ENCODE assay signal across 2 cellular contexts in genomic region chr2:201607568-201607967, GRCh38.
A peak's percentile ranks its signal among the peaks of the same experiment; 100 is the strongest.
TF ChIP-seq lines count a peak whose summit lies in the region.

No MANE protein-coding gene starts in this region.

TF ChIP-seq in HepG2, 621 proteins besides CTCF, POLR2A, EP300 and RAD21:
- peak; percentile 47 for TF ChIP-seq ATF7 (IDR thresholded peaks at IDR 0.05)
- no peak for TF ChIP-seq ATF7 (CRISPR knock-in tag; IDR thresholded peaks at IDR 0.05)
- TF ChIP-seq NRL (CRISPR knock-in tag; IDR thresholded peaks at IDR 0.05; ENCODE audit: borderline replicate concordance), result no peak
- no peak for TF ChIP-seq MLX (CRISPR knock-in tag; IDR thresholded peaks at IDR 0.05)
- no peak for TF ChIP-seq ZNF784 (CRISPR knock-in tag; IDR thresholded peaks at IDR 0.05; ENCODE audit: borderline replicate concordance)
- no peak for TF ChIP-seq HMGXB4 (CRISPR knock-in tag; IDR thresholded peaks at IDR 0.05; ENCODE audit: borderline replicate concordance in 1 of 2, low read depth in 1 of 2)
- peak; percentile 89 to 91 for TF ChIP-seq MAFK (conservative IDR thresholded peaks at IDR 0.05 in 1 of 2, IDR thresholded peaks at IDR 0.05 in 1 of 2; ENCODE audit: low read length in 2 of 2)
- TF ChIP-seq MAFF (IDR thresholded peaks at IDR 0.05; ENCODE audit: low read depth, low read length), result peak; percentile 86
- TF ChIP-seq KLF13 (CRISPR knock-in tag; IDR thresholded peaks at IDR 0.05), result no peak
- no peak for TF ChIP-seq ZNF616 (CRISPR knock-in tag; IDR thresholded peaks at IDR 0.05; ENCODE audit: low read depth)

TF ChIP-seq in K562, 482 proteins besides CTCF, POLR2A, EP300 and RAD21:
- TF ChIP-seq MAFF (IDR thresholded peaks at IDR 0.05; ENCODE audit: low read length) (peak; percentile 48), MAFK (IDR thresholded peaks at IDR 0.05; ENCODE audit: low read length) (peak; percentile 34; the same call in 1 of the 2 replicates), TAF15 (IDR thresholded peaks at IDR 0.05; ENCODE audit: low read depth, low read length) (no peak), ZNF316 (IDR thresholded peaks at IDR 0.05) (peak; percentile 36), HMBOX1 (IDR thresholded peaks at IDR 0.05) (no peak), PML (IDR thresholded peaks at IDR 0.05; ENCODE audit: low read length) (no peak), GATA2 (CRISPR knock-in tag; IDR thresholded peaks at IDR 0.05) (no peak), ARHGAP35 (IDR thresholded peaks at IDR 0.05; ENCODE audit: partially characterized antibody) (no peak), SAFB2 (IDR thresholded peaks at IDR 0.05; ENCODE audit: borderline replicate concordance, low read depth, low read length, severe bottlenecking) (no peak)
